8 cellular contexts compared by ENCODE assay signal in the genomic region with DNA sequence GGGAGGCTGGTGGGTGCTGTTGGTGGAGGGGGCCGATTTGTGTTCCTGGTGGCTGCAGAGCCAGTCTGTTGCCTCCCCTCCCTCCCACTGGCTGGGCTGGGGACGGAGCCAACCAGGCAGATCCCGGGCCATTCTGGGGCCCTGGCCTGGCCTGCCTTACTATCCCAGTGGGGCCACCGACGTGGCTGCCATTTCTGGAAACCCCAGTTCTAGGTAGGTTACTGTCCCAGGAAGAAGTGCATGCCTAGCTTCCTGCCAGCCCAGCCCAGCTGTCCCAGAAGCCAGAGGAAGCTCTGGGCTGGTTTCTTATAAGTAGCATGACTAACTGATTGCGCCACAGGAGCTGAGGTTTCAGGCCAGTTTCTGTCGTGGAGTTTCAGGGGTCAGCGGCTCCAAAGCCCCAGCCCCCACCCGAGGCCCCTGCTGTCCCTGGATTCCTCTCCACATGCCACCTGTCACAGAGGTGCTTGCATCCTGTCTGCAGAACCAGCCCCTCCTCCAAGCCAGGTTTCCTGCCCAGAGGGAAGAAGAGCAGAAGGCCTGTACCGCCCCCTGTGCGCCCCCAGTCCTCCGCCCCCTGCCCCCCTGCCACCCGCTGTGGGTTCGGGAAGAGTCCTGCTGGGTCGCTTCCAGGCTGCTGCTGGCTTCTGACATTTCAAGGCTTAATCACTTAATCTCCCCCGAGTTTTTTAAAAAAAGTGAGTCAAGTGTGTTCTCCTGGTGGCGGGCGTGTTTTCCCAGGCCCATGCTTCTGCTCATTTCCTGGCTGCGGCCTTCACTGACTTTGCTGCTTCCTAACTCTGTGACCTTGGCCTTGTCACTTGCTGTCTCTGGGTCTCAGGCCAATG. TPM values are rescaled to one million over a fixed set of nuclear protein-coding genes. Genes with fewer than 3 reads are reported as not detected.
DNase-seq lines count a peak whose midpoint lies in the region; ATAC-seq and TF ChIP-seq lines count a peak whose summit lies in the region.

No MANE protein-coding gene starts in this region.

- H3K27ac ChIP-seq in uterus: peak overlapping the region; percentile 97 to 98

- ATAC-seq in GM19397 (IDR thresholded peaks at IDR 0.05; ENCODE audit: unreplicated experiment): peak; percentile 50
- ATAC-seq in activated T-cell treated with anti-CD3 and anti-CD28 coated beads, Interleukin-2, amount 50 U/mL, for 72 hours (replicated peaks in 1 of 2): peak; percentile 68 to 70
- ATAC-seq in natural killer cell treated with Interleukin-12 subunit alpha and Interleukin-12 subunit beta and Interleukin-15 and Interleukin-18, amount 100 ng/mL, for 72 hours: peak; percentile 90 to 92
- no peak for ATAC-seq in GM18861 (IDR thresholded peaks at IDR 0.05; ENCODE audit: unreplicated experiment)

- peak overlapping the region; percentile 77 to 87 for H3K4me3 Mint-ChIP-seq in activated T-cell treated with anti-CD3 and anti-CD28 coated beads, Interleukin-2, amount 50 U/mL, for 72 hours
- peak overlapping the region; percentile 82 for H3K4me3 Mint-ChIP-seq in natural killer cell treated with Interleukin-12 subunit alpha and Interleukin-12 subunit beta and Interleukin-15 and Interleukin-18, amount 100 ng/mL, for 72 hours

- peaks cover 21 to 55% of the 10 kb centered on the region in 2 donors for H3K36me3 Mint-ChIP-seq in activated T-cell treated with anti-CD3 and anti-CD28 coated beads, Interleukin-2, amount 50 U/mL, for 72 hours (ENCODE audit: insufficient read depth in 2 of 2)
- H3K36me3 Mint-ChIP-seq in natural killer cell treated with Interleukin-12 subunit alpha and Interleukin-12 subunit beta and Interleukin-15 and Interleukin-18, amount 100 ng/mL, for 72 hours: peaks cover 13% of the 10 kb centered on the region

- peak overlapping the region; percentile 97 for H3K27ac Mint-ChIP-seq in activated T-cell treated with anti-CD3 and anti-CD28 coated beads, Interleukin-2, amount 50 U/mL, for 72 hours
- peak overlapping the region; percentile 94 to 95 for H3K27ac Mint-ChIP-seq in natural killer cell treated with Interleukin-12 subunit alpha and Interleukin-12 subunit beta and Interleukin-15 and Interleukin-18, amount 100 ng/mL, for 72 hours

- DNase-seq in NCI-H446 treated with DMSO at 0.1 percent for 48 hours (lab: John Stamatoyannopoulos, UW) (peak; percentile 4), fibroblast of peridontal ligament (ENCODE audit: extremely low read depth) (peak; percentile 97), uterus (peak; percentile 87 to 94), NCI-H2227 treated with DMSO at 0.1 percent for 48 hours (lab: John Stamatoyannopoulos, UW) (no peak)
- DNase-seq in activated T-cell treated with anti-CD3 and anti-CD28 coated beads, Interleukin-2, amount 50 U/mL, for 72 hours: peak; percentile 27 to 39
- peak; percentile 77 for DNase-seq in natural killer cell treated with Interleukin-12 subunit alpha and Interleukin-12 subunit beta and Interleukin-15 and Interleukin-18, amount 100 ng/mL, for 72 hours (ENCODE audit: low spot score)

- H3K27me3 Mint-ChIP-seq in activated T-cell treated with anti-CD3 and anti-CD28 coated beads, Interleukin-2, amount 50 U/mL, for 72 hours (ENCODE audit: low read depth): no peaks in the 10 kb centered on the region
- no peaks in the 10 kb centered on the region for H3K27me3 Mint-ChIP-seq in natural killer cell treated with Interleukin-12 subunit alpha and Interleukin-12 subunit beta and Interleukin-15 and Interleukin-18, amount 100 ng/mL, for 72 hours

- H3K4me1 Mint-ChIP-seq in activated T-cell treated with anti-CD3 and anti-CD28 coated beads, Interleukin-2, amount 50 U/mL, for 72 hours (ENCODE audit: low read depth): peaks cover 85% of the 10 kb centered on the region
- H3K4me1 Mint-ChIP-seq in natural killer cell treated with Interleukin-12 subunit alpha and Interleukin-12 subunit beta and Interleukin-15 and Interleukin-18, amount 100 ng/mL, for 72 hours (ENCODE audit: low read depth in 2 of 2): peaks cover 57 to 65% of the 10 kb centered on the region in 2 donors

- H3K9me3 ChIP-seq in uterus: no peaks in the 10 kb centered on the region

- intact Hi-C loops in uterus (cut with DNase I; ENCODE audit: low total_unique reads): loop anchor here (10.0 kb wide), 1 partner anchor 82 kb away; no protein-coding TSS in a partner anchor

- peak overlapping the region in 1 of 2 donors; percentile 12 for H3K4me3 ChIP-seq in uterus

- H3K4me1 ChIP-seq in uterus: peaks cover 16 to 29% of the 10 kb centered on the region in 2 donors

- H3K9me3 Mint-ChIP-seq in activated T-cell treated with anti-CD3 and anti-CD28 coated beads, Interleukin-2, amount 50 U/mL, for 72 hours: no peaks in the 10 kb centered on the region
- no peaks in the 10 kb centered on the region for H3K9me3 Mint-ChIP-seq in natural killer cell treated with Interleukin-12 subunit alpha and Interleukin-12 subunit beta and Interleukin-15 and Interleukin-18, amount 100 ng/mL, for 72 hours

- no peaks in the 10 kb centered on the region for H3K36me3 ChIP-seq in uterus

- peak in 2 of 4 experiments; percentile 14 to 26 for TF ChIP-seq CTCF in uterus (IDR thresholded peaks at IDR 0.05)

- no peaks in the 10 kb centered on the region for H3K27me3 ChIP-seq in uterus

- no peak for TF ChIP-seq POLR2A in uterus (IDR thresholded peaks at IDR 0.05)

RNA-seq across cellular contexts. Expression of gene IL4R, which starts 13.2 kb away (rescaled TPM):
- total RNA-seq in activated T-cell treated with anti-CD3 and anti-CD28 coated beads, Interleukin-2, amount 50 U/mL, for 72 hours: 100 to 1,000 TPM; 313 to 348 TPM
- total RNA-seq in natural killer cell treated with Interleukin-12 subunit alpha and Interleukin-12 subunit beta and Interleukin-15 and Interleukin-18, amount 100 ng/mL, for 72 hours: 100 to 1,000 TPM; 213 to 224 TPM
- total RNA-seq in uterus: 100 to 1,000 TPM in 1 of 4 donors, 10 to 100 TPM in 2, 1 to 10 TPM in 1; 9.4 to 137 (median 45.4) TPM

RNA-seq across cellular contexts. Expression of gene NSMCE1, which starts 58.4 kb away (rescaled TPM):
- 100 to 1,000 TPM; 119 to 165 TPM for total RNA-seq in activated T-cell treated with anti-CD3 and anti-CD28 coated beads, Interleukin-2, amount 50 U/mL, for 72 hours
- total RNA-seq in natural killer cell treated with Interleukin-12 subunit alpha and Interleukin-12 subunit beta and Interleukin-15 and Interleukin-18, amount 100 ng/mL, for 72 hours: 10 to 100 TPM; 37.7 to 50.4 TPM
- total RNA-seq in uterus: 10 to 100 TPM in 3 of 4 donors, 1 to 10 TPM in 1; 3.2 to 43.6 (median 35.6) TPM
